8 cellular contexts compared by ENCODE assay signal in genomic region chr6:35601331-35602132, GRCh38.
DNase-seq lines count a peak whose midpoint lies in the region; ATAC-seq and TF ChIP-seq lines count a peak whose summit lies in the region.

No MANE protein-coding gene starts in this region.

- intact Hi-C loops in mucosa of descending colon (cut with DNase I, micrococcal nuclease): no loop called here

- ATAC-seq in mucosa of descending colon: peak; percentile 84
- ATAC-seq in HG03196 (IDR thresholded peaks at IDR 0.05; ENCODE audit: unreplicated experiment): no peak

- H3K36me3 ChIP-seq in endocrine pancreas (ENCODE audit: control insufficient read depth, insufficient read depth, low read length): no peaks in the 10 kb centered on the region
- H3K36me3 ChIP-seq in mucosa of descending colon (ENCODE audit: low read depth): no peaks in the 10 kb centered on the region

- no peak overlapping the region for H3K9ac ChIP-seq in endocrine pancreas (ENCODE audit: control insufficient read depth, insufficient read depth, low read length)

- no peaks in the 10 kb centered on the region for H3K27me3 ChIP-seq in endocrine pancreas (ENCODE audit: control insufficient read depth, insufficient read depth, low read length)

- H3K4me3 ChIP-seq in AG10803 (ENCODE audit: low read length) (peak overlapping the region; percentile 26), endocrine pancreas (ENCODE audit: control insufficient read depth, insufficient read depth, low read length) (peak overlapping the region; percentile 78), mucosa of descending colon (no peak overlapping the region)

- DNase-seq in AG10803 (ENCODE audit: low read depth): peak; percentile 83
- DNase-seq in LHCN-M2 (ENCODE audit: low read depth): peak; percentile 93
- DNase-seq in activated CD4-positive, alpha-beta T cell treated with anti-CD3 and anti-CD28 coated beads, Interleukin-2, amount 50 U/mL, for 4 hours: peak; percentile 38 to 39
- DNase-seq in mucosa of descending colon: peak in 1 of 3 donors; percentile 35
- DNase-seq in stimulated activated naive CD4-positive, alpha-beta T cell treated with Interleukin-2 at 50 U/mL for 16 hours (lab: John Stamatoyannopoulos, UW): peak; percentile 17
- DNase-seq in NCI-H187 (lab: John Stamatoyannopoulos, UW): no peak

- TF ChIP-seq CTCF in AG10803 (conservative IDR thresholded peaks at IDR 0.05; ENCODE audit: low read length) (no peak), mucosa of descending colon (IDR thresholded peaks at IDR 0.05) (no peak)

- H3K4me1 ChIP-seq in endocrine pancreas (ENCODE audit: control insufficient read depth, insufficient read depth, low read length) (peaks cover 34% of the 10 kb centered on the region), mucosa of descending colon (ENCODE audit: low read depth) (peaks cover 11% of the 10 kb centered on the region)

- H3K9me3 ChIP-seq in endocrine pancreas (ENCODE audit: control insufficient read depth, low read length): no peaks in the 10 kb centered on the region
- H3K9me3 ChIP-seq in mucosa of descending colon: no peaks in the 10 kb centered on the region

Comparison
In these comparisons a context has a peak if more than half of its experiments do, and no peak if none do; other contexts are left out.
1. DNase-seq: peak in AG10803 (single experiment), LHCN-M2 (single experiment), activated CD4-positive, alpha-beta T cell treated with anti-CD3 and anti-CD28 coated beads, Interleukin-2, amount 50 U/mL, for 4 hours (2 of 2) and stimulated activated naive CD4-positive, alpha-beta T cell treated with Interleukin-2 at 50 U/mL for 16 hours (single experiment); none in NCI-H187 (0 of 2).